12 cellular contexts compared by ENCODE assay signal in genomic region chr2:206245178-206245778, GRCh38. TPM values are rescaled to one million over a fixed set of nuclear protein-coding genes. Genes with fewer than 3 reads are reported as not detected.
DNase-seq lines count a peak whose midpoint lies in the region; ATAC-seq and TF ChIP-seq lines count a peak whose summit lies in the region.
"Had no signal": no experiment of that assay in that cellular context is flagged by ENCODE, and none has a peak within 500 bp of the region (broad histone marks: within the 10 kb centered on the region; RNA-seq: fewer than 3 reads in every experiment).

No MANE protein-coding gene starts in this region.

- H3K27me3 Mint-ChIP-seq in stimulated activated memory B cell treated with anti-CD40 and anti-IgM and Interleukin-4, amounts not matched to agents 10 μg/mL and 1 μg/mL and 100 μg/mL, for 72 hours, result peaks cover 7% of the 10 kb centered on the region
- H3K27me3 Mint-ChIP-seq in glutamatergic neuron (ENCODE audit: unreplicated experiment), result no peaks in the 10 kb centered on the region

- H3K9me3 Mint-ChIP-seq in stimulated activated memory B cell treated with anti-CD40 and anti-IgM and Interleukin-4, amounts not matched to agents 10 μg/mL and 1 μg/mL and 100 μg/mL, for 72 hours, result no peaks in the 10 kb centered on the region
- H3K9me3 Mint-ChIP-seq in glutamatergic neuron (ENCODE audit: unreplicated experiment), result no peaks in the 10 kb centered on the region
- H3K9me3 Mint-ChIP-seq: stimulated activated naive CD8-positive, alpha-beta T cell treated with anti-CD3 and anti-CD28 coated beads, Interleukin-15, Interleukin-2, amounts not matched to agents 100 ng/mL and 50 ng/mL, for 24 hours had no signal

- peak; percentile 9 for DNase-seq in NCI-H748 (lab: John Stamatoyannopoulos, UW; ENCODE audit: unreplicated experiment)
- no peak for DNase-seq in NCI-H748 treated with DMSO at 0.1 percent for 48 hours (lab: John Stamatoyannopoulos, UW)
- no peak for DNase-seq in globus pallidus (ENCODE audit: low spot score)
- DNase-seq in glutamatergic neuron, result no peak
- no peak for DNase-seq in mucosa of descending colon
- DNase-seq: activated CD4-positive, alpha-beta T cell treated with anti-CD3 and anti-CD28 coated beads, Interleukin-2, amount 50 U/mL, for 4 hours; amygdala; NCI-H1105 treated with DMSO at 0.1 percent for 48 hours had no signal

- ATAC-seq in GM21825 (IDR thresholded peaks at IDR 0.05; ENCODE audit: unreplicated experiment) (peak; percentile 72), HG03469 (IDR thresholded peaks at IDR 0.05; ENCODE audit: unreplicated experiment) (peak; percentile 39), mucosa of descending colon (no peak)
- ATAC-seq in stimulated activated memory B cell treated with anti-CD40 and anti-IgM and Interleukin-4, amounts not matched to agents 10 μg/mL and 1 μg/mL and 100 μg/mL, for 72 hours, result peak; percentile 66

- TF ChIP-seq CTCF in glutamatergic neuron (IDR thresholded peaks at IDR 0.05; ENCODE audit: partially characterized antibody, unreplicated experiment), result no peak
- no peak for TF ChIP-seq CTCF in mucosa of descending colon (IDR thresholded peaks at IDR 0.05)

- no peaks in the 10 kb centered on the region for H3K4me1 ChIP-seq in mucosa of descending colon (ENCODE audit: low read depth)

- no peaks in the 10 kb centered on the region for H3K36me3 ChIP-seq in mucosa of descending colon (ENCODE audit: low read depth)

- no peaks in the 10 kb centered on the region for H3K9me3 ChIP-seq in mucosa of descending colon

- H3K4me3 ChIP-seq in mucosa of descending colon, result no peak overlapping the region

- intact Hi-C loops in mucosa of descending colon (cut with DNase I, micrococcal nuclease), result no loop called here

- peak overlapping the region; percentile 64 for H3K27ac Mint-ChIP-seq in stimulated activated memory B cell treated with anti-CD40 and anti-IgM and Interleukin-4, amounts not matched to agents 10 μg/mL and 1 μg/mL and 100 μg/mL, for 72 hours
- H3K27ac Mint-ChIP-seq in glutamatergic neuron (ENCODE audit: unreplicated experiment), result no peak overlapping the region
- H3K27ac Mint-ChIP-seq: stimulated activated naive CD8-positive, alpha-beta T cell treated with anti-CD3 and anti-CD28 coated beads, Interleukin-15, Interleukin-2, amounts not matched to agents 100 ng/mL and 50 ng/mL, for 24 hours had no signal

- H3K4me1 Mint-ChIP-seq in stimulated activated memory B cell treated with anti-CD40 and anti-IgM and Interleukin-4, amounts not matched to agents 10 μg/mL and 1 μg/mL and 100 μg/mL, for 72 hours, result peaks cover 21% of the 10 kb centered on the region
- H3K4me1 Mint-ChIP-seq in glutamatergic neuron (ENCODE audit: low read depth, unreplicated experiment), result peaks cover under 1% of the 10 kb centered on the region

- peak overlapping the region; percentile 56 for H3K4me3 Mint-ChIP-seq in stimulated activated memory B cell treated with anti-CD40 and anti-IgM and Interleukin-4, amounts not matched to agents 10 μg/mL and 1 μg/mL and 100 μg/mL, for 72 hours
- H3K4me3 Mint-ChIP-seq in glutamatergic neuron (ENCODE audit: unreplicated experiment), result no peak overlapping the region
- H3K4me3 Mint-ChIP-seq: stimulated activated naive CD8-positive, alpha-beta T cell treated with anti-CD3 and anti-CD28 coated beads, Interleukin-15, Interleukin-2, amounts not matched to agents 100 ng/mL and 50 ng/mL, for 24 hours had no signal

- no peaks in the 10 kb centered on the region for H3K36me3 Mint-ChIP-seq in stimulated activated memory B cell treated with anti-CD40 and anti-IgM and Interleukin-4, amounts not matched to agents 10 μg/mL and 1 μg/mL and 100 μg/mL, for 72 hours
- no peaks in the 10 kb centered on the region for H3K36me3 Mint-ChIP-seq in glutamatergic neuron (ENCODE audit: unreplicated experiment)

RNA-seq across cellular contexts. Expression of gene ZDBF2, which starts 29.2 kb away (rescaled TPM):
- total RNA-seq in glutamatergic neuron (ENCODE audit: unreplicated experiment) (47.5 TPM), mucosa of descending colon (10 to 100 TPM in 1 of 3 donors, 1 to 10 TPM in 2; 3.9 to 18.3 (median 3.9) TPM)
